In the genomic region with DNA sequence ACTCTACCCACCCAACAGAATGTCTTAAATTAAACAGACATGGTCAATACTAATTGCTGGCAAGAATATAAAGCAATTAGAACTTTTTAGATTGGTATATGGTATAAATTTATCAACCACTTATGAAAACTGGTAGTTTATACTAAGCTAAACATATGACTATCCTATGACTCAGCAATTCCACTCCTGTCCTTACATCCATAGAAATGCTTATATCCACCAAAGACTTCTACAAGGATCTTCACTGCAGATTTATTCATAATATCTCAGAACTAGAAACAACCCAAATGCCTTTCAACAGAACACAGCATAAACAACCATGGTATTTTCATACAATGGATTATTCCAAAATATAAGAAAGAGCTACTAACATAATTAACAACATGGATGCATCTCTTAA, we compare ENCODE assay signal across 19 cellular contexts. TPM values are rescaled to one million over a fixed set of nuclear protein-coding genes. Genes with fewer than 3 reads are reported as not detected.
A peak's percentile ranks its signal among the peaks of the same experiment; 100 is the strongest.
DNase-seq lines count a peak whose midpoint lies in the region; ATAC-seq, FAIRE-seq and TF ChIP-seq lines count a peak whose summit lies in the region.
"Had no signal": no experiment of that assay in that cellular context is flagged by ENCODE, and none has a peak within 500 bp of the region (broad histone marks: within the 10 kb centered on the region; RNA-seq: fewer than 3 reads in every experiment).

No MANE protein-coding gene starts in this region.

- POLR2A ChIA-PET in CD8-positive, alpha-beta memory T cell (lab: Charles Lee), result no interaction called here

- H3K36me3 ChIP-seq in CD8-positive, alpha-beta memory T cell (ENCODE audit: insufficient read depth, low read length), result peaks cover 10% of the 10 kb centered on the region
- H3K36me3 ChIP-seq in bronchial epithelial cell (ENCODE audit: control insufficient read depth, insufficient read depth, low read length), result peaks cover 1% of the 10 kb centered on the region
- H3K36me3 ChIP-seq: BE2C had no signal

- no peak for TF ChIP-seq POLR2A in NB4 (IDR thresholded peaks at IDR 0.05; ENCODE audit: extremely low read depth, insufficient read length)

- peaks cover 0 to 7% of the 10 kb centered on the region in 2 donors for H3K27me3 Mint-ChIP-seq in CD8-positive, alpha-beta memory T cell
- H3K27me3 Mint-ChIP-seq: activated T-cell treated with anti-CD3 and anti-CD28 coated beads, Interleukin-2, amount 50 U/mL, for 24 hours; stimulated activated naive B cell treated with anti-CD40 and anti-IgM and Interleukin-4, amounts not matched to agents 10 μg/mL and 1 μg/mL and 100 μg/mL, for 72 hours had no signal

- peak overlapping the region in 1 of 7 donors; percentile 22 for H3K4me3 Mint-ChIP-seq in CD8-positive, alpha-beta memory T cell
- H3K4me3 Mint-ChIP-seq: activated T-cell treated with anti-CD3 and anti-CD28 coated beads, Interleukin-2, amount 50 U/mL, for 24 hours; immature natural killer cell; stimulated activated naive B cell treated with anti-CD40 and anti-IgM and Interleukin-4, amounts not matched to agents 10 μg/mL and 1 μg/mL and 100 μg/mL, for 72 hours had no signal

- no peak for TF ChIP-seq CTCF in NB4 (IDR thresholded peaks at IDR 0.05; ENCODE audit: low read depth, low read length)
- no peak for TF ChIP-seq CTCF in bronchial epithelial cell (IDR thresholded peaks at IDR 0.05; ENCODE audit: insufficient read depth, low read length, severe bottlenecking)
- no peak for TF ChIP-seq CTCF in fibroblast of villous mesenchyme (IDR thresholded peaks at IDR 0.05; ENCODE audit: insufficient read depth, low read depth, low read length)
- no peak for TF ChIP-seq CTCF in D721Med (IDR thresholded peaks at IDR 0.05; ENCODE audit: insufficient read depth, missing control alignments)

- no peak overlapping the region for H3K4me3 ChIP-seq in CD8-positive, alpha-beta memory T cell (ENCODE audit: low read length)
- peak overlapping the region; percentile 32 for H3K4me3 ChIP-seq in NB4 (ENCODE audit: low read depth, low read length)
- H3K4me3 ChIP-seq in bronchial epithelial cell (ENCODE audit: low read depth, low read length), result no peak overlapping the region
- H3K4me3 ChIP-seq in fibroblast of villous mesenchyme (ENCODE audit: low read depth, low read length), result no peak overlapping the region
- H3K4me3 ChIP-seq: lower lobe of right lung, tibial nerve had no signal

- H3K27me3 ChIP-seq in CD8-positive, alpha-beta memory T cell (ENCODE audit: insufficient read depth, low read length, poor library complexity, severe bottlenecking), result no peaks in the 10 kb centered on the region
- H3K27me3 ChIP-seq in bronchial epithelial cell (ENCODE audit: control insufficient read depth, insufficient read depth, low read length), result no peaks in the 10 kb centered on the region
- H3K27me3 ChIP-seq: BE2C, tibial nerve had no signal

- peaks cover 17 to 63% (median 23%) of the 10 kb centered on the region in 3 donors for H3K36me3 Mint-ChIP-seq in CD8-positive, alpha-beta memory T cell

- H3K27ac Mint-ChIP-seq in CD8-positive, alpha-beta memory T cell, result peak overlapping the region in 5 of 8 donors; percentile 18 to 94 (median 28)
- H3K27ac Mint-ChIP-seq: activated T-cell treated with anti-CD3 and anti-CD28 coated beads, Interleukin-2, amount 50 U/mL, for 24 hours had no signal

- H3K27ac ChIP-seq in CD8-positive, alpha-beta memory T cell (ENCODE audit: low read depth, low read length), result no peak overlapping the region
- H3K27ac ChIP-seq: lower lobe of right lung, RWPE1, tibial nerve had no signal

- H3K9me3 Mint-ChIP-seq in CD8-positive, alpha-beta memory T cell, result no peaks in the 10 kb centered on the region
- H3K9me3 Mint-ChIP-seq: activated T-cell treated with anti-CD3 and anti-CD28 coated beads, Interleukin-2, amount 50 U/mL, for 24 hours; immature natural killer cell; stimulated activated naive B cell treated with anti-CD40 and anti-IgM and Interleukin-4, amounts not matched to agents 10 μg/mL and 1 μg/mL and 100 μg/mL, for 72 hours had no signal

- ATAC-seq in HG03354 (IDR thresholded peaks at IDR 0.05; ENCODE audit: poor library complexity, severe bottlenecking, unreplicated experiment), result no peak
- ATAC-seq in GM21528 (IDR thresholded peaks at IDR 0.05; ENCODE audit: low FRiP score, unreplicated experiment), result no peak
- ATAC-seq: lower lobe of right lung; stimulated activated naive B cell treated with anti-CD40 and anti-IgM and Interleukin-4, amounts not matched to agents 10 μg/mL and 1 μg/mL and 100 μg/mL, for 72 hours had no signal

- peaks cover 19% of the 10 kb centered on the region for H3K4me1 ChIP-seq in CD8-positive, alpha-beta memory T cell (ENCODE audit: insufficient read depth, low read length)
- H3K4me1 ChIP-seq: BE2C had no signal

- no peaks in the 10 kb centered on the region for H3K9me3 ChIP-seq in CD8-positive, alpha-beta memory T cell (ENCODE audit: low read length)
- H3K9me3 ChIP-seq: BE2C, lower lobe of right lung, tibial nerve had no signal

- peaks cover 65 to 87% (median 78%) of the 10 kb centered on the region in 3 donors for H3K4me1 Mint-ChIP-seq in CD8-positive, alpha-beta memory T cell

- FAIRE-seq in bronchial epithelial cell (lab: Jason Lieb, UNC), result no peak
- no peak for FAIRE-seq in D721Med (lab: Jason Lieb, UNC)

- DNase-seq in CD8-positive, alpha-beta memory T cell, result no peak
- no peak for DNase-seq in NB4 (ENCODE audit: low read depth)
- peak; percentile 65 for DNase-seq in bronchial epithelial cell (ENCODE audit: low read depth)
- DNase-seq in fibroblast of villous mesenchyme (ENCODE audit: low read depth), result peak; percentile 27
- no peak for DNase-seq in D721Med (ENCODE audit: insufficient read length, low spot score)
- no peak for DNase-seq in kidney tubule cell (ENCODE audit: low spot score)
- DNase-seq: activated CD4-positive, alpha-beta T cell treated with anti-CD3 and anti-CD28 coated beads, Interleukin-2, amount 50 U/mL, for 4 hours; activated T-cell treated with anti-CD3 and anti-CD28 coated beads, Interleukin-2, amount 50 U/mL, for 24 hours; BE2C; DMS 273 treated with DMSO at 0.1 percent for 48 hours; immature natural killer cell; lower lobe of right lung; NCI-H1417; NCI-H2171 treated with DMSO at 0.1 percent for 48 hours; stimulated activated naive B cell treated with anti-CD40 and anti-IgM and Interleukin-4, amounts not matched to agents 10 μg/mL and 1 μg/mL and 100 μg/mL, for 72 hours had no signal

- CTCF ChIA-PET in CD8-positive, alpha-beta memory T cell (lab: Charles Lee), result no interaction called here

RNA-seq across cellular contexts. Expression of a gene that starts 4.6 kb away (rescaled TPM):
- total RNA-seq in CD8-positive, alpha-beta memory T cell, result 10 to 100 TPM in 1 of 2 experiments, 1 to 10 TPM in 1; 9.7 to 10.0 TPM
- polyA plus RNA-seq in CD8-positive, alpha-beta memory T cell, result 10.8 TPM
- total RNA-seq in bronchial epithelial cell (6.0 and 6.8 TPM in 2 replicates), fibroblast of villous mesenchyme (6.9 and 7.1 TPM in 2 replicates)

Comparison
In these comparisons a context has a peak if more than half of its experiments do, and no peak if none do; other contexts are left out.
1. DNase-seq: peak in bronchial epithelial cell (single experiment) and fibroblast of villous mesenchyme (single experiment); none in CD8-positive, alpha-beta memory T cell (0 of 5), NB4 (single experiment), D721Med (single experiment) and kidney tubule cell (single experiment).